ENCODE assay signal across 8 cellular contexts in the genomic region with DNA sequence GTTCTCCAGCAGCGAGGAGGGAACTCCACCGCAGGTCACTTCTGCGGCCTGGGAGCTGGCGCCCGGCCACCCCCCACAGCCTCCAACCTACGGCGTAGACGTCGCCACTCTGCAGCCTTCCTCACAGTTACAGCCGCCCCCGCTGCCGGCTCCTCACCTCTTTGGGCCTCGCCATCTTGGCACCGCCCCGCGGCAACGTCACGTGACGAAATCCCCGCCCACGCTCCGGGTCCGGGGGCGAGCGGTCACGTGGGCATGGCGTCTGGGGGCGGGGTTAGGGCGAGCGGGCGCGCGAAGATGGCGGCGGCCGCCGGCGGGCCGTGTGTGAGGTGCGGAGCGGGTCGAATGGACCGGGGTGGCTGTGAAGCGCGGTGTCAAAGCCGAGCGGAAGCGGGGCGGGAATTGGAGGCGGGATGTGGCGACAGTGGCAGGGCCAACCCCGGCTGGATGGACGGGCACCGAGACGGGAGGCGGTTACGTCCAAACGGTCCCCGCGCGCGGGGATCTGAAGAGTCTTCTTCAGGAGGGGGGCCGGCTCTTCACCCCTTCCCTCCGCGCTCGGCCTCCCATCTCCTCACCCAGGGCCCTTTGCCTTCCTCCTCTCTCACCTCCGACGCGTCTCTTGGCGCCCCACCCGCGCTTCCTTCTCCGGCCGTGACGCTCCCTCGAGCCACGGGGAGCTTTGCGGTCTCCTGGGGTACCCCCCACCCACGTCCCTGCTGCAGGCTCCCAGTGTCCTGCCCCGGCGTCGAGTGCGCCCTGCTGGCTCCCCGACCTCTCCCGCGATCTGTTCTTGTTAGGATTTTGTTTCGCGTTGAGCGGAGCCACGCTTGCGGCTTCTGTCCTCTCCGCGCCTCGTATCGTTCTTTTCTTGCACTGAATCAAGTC. TPM values are rescaled to one million over a fixed set of nuclear protein-coding genes. Genes with fewer than 3 reads are reported as not detected.
DNase-seq lines count a peak whose midpoint lies in the region; ATAC-seq and TF ChIP-seq lines count a peak whose summit lies in the region.

A gene (minus strand): TSS at position 181 of the 888 bp plus-strand sequence. CDS start 300 bp downstream, outside the sequence.
A gene with protein sequence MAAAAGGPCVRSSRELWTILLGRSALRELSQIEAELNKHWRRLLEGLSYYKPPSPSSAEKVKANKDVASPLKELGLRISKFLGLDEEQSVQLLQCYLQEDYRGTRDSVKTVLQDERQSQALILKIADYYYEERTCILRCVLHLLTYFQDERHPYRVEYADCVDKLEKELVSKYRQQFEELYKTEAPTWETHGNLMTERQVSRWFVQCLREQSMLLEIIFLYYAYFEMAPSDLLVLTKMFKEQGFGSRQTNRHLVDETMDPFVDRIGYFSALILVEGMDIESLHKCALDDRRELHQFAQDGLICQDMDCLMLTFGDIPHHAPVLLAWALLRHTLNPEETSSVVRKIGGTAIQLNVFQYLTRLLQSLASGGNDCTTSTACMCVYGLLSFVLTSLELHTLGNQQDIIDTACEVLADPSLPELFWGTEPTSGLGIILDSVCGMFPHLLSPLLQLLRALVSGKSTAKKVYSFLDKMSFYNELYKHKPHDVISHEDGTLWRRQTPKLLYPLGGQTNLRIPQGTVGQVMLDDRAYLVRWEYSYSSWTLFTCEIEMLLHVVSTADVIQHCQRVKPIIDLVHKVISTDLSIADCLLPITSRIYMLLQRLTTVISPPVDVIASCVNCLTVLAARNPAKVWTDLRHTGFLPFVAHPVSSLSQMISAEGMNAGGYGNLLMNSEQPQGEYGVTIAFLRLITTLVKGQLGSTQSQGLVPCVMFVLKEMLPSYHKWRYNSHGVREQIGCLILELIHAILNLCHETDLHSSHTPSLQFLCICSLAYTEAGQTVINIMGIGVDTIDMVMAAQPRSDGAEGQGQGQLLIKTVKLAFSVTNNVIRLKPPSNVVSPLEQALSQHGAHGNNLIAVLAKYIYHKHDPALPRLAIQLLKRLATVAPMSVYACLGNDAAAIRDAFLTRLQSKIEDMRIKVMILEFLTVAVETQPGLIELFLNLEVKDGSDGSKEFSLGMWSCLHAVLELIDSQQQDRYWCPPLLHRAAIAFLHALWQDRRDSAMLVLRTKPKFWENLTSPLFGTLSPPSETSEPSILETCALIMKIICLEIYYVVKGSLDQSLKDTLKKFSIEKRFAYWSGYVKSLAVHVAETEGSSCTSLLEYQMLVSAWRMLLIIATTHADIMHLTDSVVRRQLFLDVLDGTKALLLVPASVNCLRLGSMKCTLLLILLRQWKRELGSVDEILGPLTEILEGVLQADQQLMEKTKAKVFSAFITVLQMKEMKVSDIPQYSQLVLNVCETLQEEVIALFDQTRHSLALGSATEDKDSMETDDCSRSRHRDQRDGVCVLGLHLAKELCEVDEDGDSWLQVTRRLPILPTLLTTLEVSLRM (N-terminal part only) (plus strand): TSS at position 277 of the 888 bp plus-strand sequence. CDS start 21 bp downstream, at position 298.

- intact Hi-C loops in activated B cell treated with CpG ODN at 0.5 μM for 24 hours (cut with micrococcal nuclease) = loop anchor here (1.0 to 10.0 kb wide), 3 partner anchors 66 to 243 kb away; a partner anchor contains a TSS
- intact Hi-C loops in spleen (cut with DNase I; ENCODE audit: low total_unique reads) = no loop called here

- H3K27ac Mint-ChIP-seq in activated B cell treated with CpG ODN at 0.5 μM for 24 hours = peak within 1 kb of the TSS; percentile 97

- H3K9me3 ChIP-seq in spleen = no peaks in the 10 kb centered on the region

- H3K9me3 Mint-ChIP-seq in activated B cell treated with CpG ODN at 0.5 μM for 24 hours = no peaks in the 10 kb centered on the region

- TF ChIP-seq POLR2A in spleen (IDR thresholded peaks at IDR 0.05) = peak in 2 of 3 donors; percentile 57 to 69

- H3K4me3 ChIP-seq in cardiac fibroblast (replicated peaks in 1 of 2; ENCODE audit: low read depth in 2 of 2, low read length in 2 of 2) (peak within 1 kb of the TSS; percentile 97 to 100), spleen (peak within 1 kb of the TSS; percentile 80 to 95 (median 89))

- H3K4me1 ChIP-seq in spleen = peaks cover 13 to 77% (median 45%) of the 10 kb centered on the region in 6 donors

- POLR2A ChIA-PET in activated B cell treated with CpG ODN at 0.5 μM for 24 hours (lab: Charles Lee) = interaction anchor here (0.5 to 1.7 kb wide), 15 partner anchors 10 to 577 kb away, joined by 3 to 12 read pairs (median 3); a partner anchor contains a TSS

- H3K4me1 Mint-ChIP-seq in activated B cell treated with CpG ODN at 0.5 μM for 24 hours = peaks cover 29% of the 10 kb centered on the region

- H3K27me3 Mint-ChIP-seq in activated B cell treated with CpG ODN at 0.5 μM for 24 hours = no peaks in the 10 kb centered on the region

- H3K4me3 Mint-ChIP-seq in activated B cell treated with CpG ODN at 0.5 μM for 24 hours = peak within 1 kb of the TSS; percentile 98

- CTCF ChIA-PET in activated B cell treated with CpG ODN at 0.5 μM for 24 hours (lab: Charles Lee) = no interaction called here

- 0 to 1% (median 0%) methylated on average over 35 to 95 of the region's 95 CpGs for WGBS in spleen, 5 donors

- peak; percentile 100 for DNase-seq in AG08395 (ENCODE audit: low spot score)
- DNase-seq in NCI-H226 = peak; percentile 82
- DNase-seq in activated B cell treated with CpG ODN at 0.5 μM for 24 hours = peak; percentile 100
- peak; percentile 89 to 94 for DNase-seq in cardiac fibroblast (ENCODE audit: low read depth in 2 of 2)
- peak; percentile 96 for DNase-seq in inferior parietal cortex (ENCODE audit: extremely low spot score)
- DNase-seq in spleen = peak; percentile 99

- TF ChIP-seq CTCF in activated B cell treated with CpG ODN at 0.5 μM for 24 hours (IDR thresholded peaks at IDR 0.05) (no peak), cardiac fibroblast (IDR thresholded peaks at IDR 0.05; ENCODE audit: low read depth, low read length) (no peak), spleen (IDR thresholded peaks at IDR 0.05 in 8 of 11, conservative IDR thresholded peaks at IDR 0.05 in 3 of 11) (peak in 3 of 11 experiments; percentile 8 to 28 (median 12))

- no peaks in the 10 kb centered on the region for H3K27me3 ChIP-seq in spleen (replicated peaks in 1 of 7)

- ATAC-seq in GM18907 (IDR thresholded peaks at IDR 0.05; ENCODE audit: unreplicated experiment) (peak; percentile 79), HG03139 (IDR thresholded peaks at IDR 0.05; ENCODE audit: unreplicated experiment) (peak; percentile 72), activated B cell treated with CpG ODN at 0.5 μM for 24 hours (ENCODE audit: low read depth) (peak; percentile 86)

- H3K27ac ChIP-seq in spleen = peak within 1 kb of the TSS; percentile 80 to 96 (median 93)

- H3K36me3 Mint-ChIP-seq in activated B cell treated with CpG ODN at 0.5 μM for 24 hours (ENCODE audit: low read depth) = peaks cover 36% of the 10 kb centered on the region

- peaks cover 0 to 57% (median 9%) of the 10 kb centered on the region in 6 donors for H3K36me3 ChIP-seq in spleen

RNA-seq across cellular contexts. Expression of the first gene that starts in this region (rescaled TPM):
- total RNA-seq in activated B cell treated with CpG ODN at 0.5 μM for 24 hours (9.0 and 10.3 TPM in 2 replicates), spleen (10 to 100 TPM in 5 of 7 donors, 1 to 10 TPM in 2; 8.0 to 16.3 (median 12.6) TPM)
- 1 to 10 TPM; 5.3 to 8.4 (median 6.5) TPM for polyA plus RNA-seq in spleen

RNA-seq across cellular contexts. Expression of the second gene that starts in this region (rescaled TPM):
- total RNA-seq in activated B cell treated with CpG ODN at 0.5 μM for 24 hours = 76.9 and 103 TPM in 2 replicates
- total RNA-seq in spleen = 10 to 100 TPM; 44.2 to 72.5 (median 58.7) TPM
- 10 to 100 TPM; 11.0 to 16.4 (median 11.1) TPM for polyA plus RNA-seq in spleen

Comparison
In these comparisons a context has a peak if more than half of its experiments do, and no peak if none do; other contexts are left out.
1. Peak in every context shown above with its lines: DNase-seq, ATAC-seq, H3K4me3 ChIP-seq and H3K27ac ChIP-seq.